Comparison of ENCODE assay signal across 25 cellular contexts in the genomic region with DNA sequence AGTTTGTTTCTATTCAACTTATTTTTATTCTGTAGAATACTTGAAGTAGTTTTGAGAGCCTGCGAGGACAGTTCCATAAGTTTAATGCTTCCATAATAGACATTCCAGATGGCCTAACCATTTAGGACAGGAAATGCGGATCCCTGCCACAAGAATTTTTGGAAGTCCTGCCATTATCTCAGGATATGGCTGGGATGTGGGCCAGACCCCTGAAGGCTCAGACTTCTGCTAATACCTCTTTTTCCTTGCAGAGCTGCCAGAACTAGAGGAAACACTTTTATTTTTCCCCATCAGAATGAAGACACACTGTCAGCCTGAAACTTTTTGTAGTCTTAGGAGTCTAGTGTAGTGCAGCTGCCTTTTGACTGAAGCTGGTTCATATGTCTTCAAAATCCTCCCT.
"Had no signal": no experiment of that assay in that cellular context is flagged by ENCODE, and none has a peak within 500 bp of the region (broad histone marks: within the 10 kb centered on the region; RNA-seq: fewer than 3 reads in every experiment).

No MANE protein-coding gene starts in this region.

- H3K27me3 ChIP-seq: ascending aorta, colonic mucosa, esophagus squamous epithelium, gastroesophageal sphincter had no signal

- H3K4me3 ChIP-seq: ascending aorta, colonic mucosa, esophagus squamous epithelium, gastroesophageal sphincter had no signal

- H3K9me3 ChIP-seq: colonic mucosa had no signal

- H3K36me3 ChIP-seq: ascending aorta, colonic mucosa, esophagus squamous epithelium, gastroesophageal sphincter, WERI-Rb-1 had no signal

- ATAC-seq: activated CD4-positive, alpha-beta T cell treated with anti-CD3 and anti-CD28 coated beads for 36 hours; activated CD8-positive, alpha-beta memory T cell treated with anti-CD3 and anti-CD28 coated beads, Interleukin-2, amount 10 ng/mL, durations not matched to agents 7 days and 5 days; activated CD8-positive, alpha-beta T cell treated with anti-CD3 and anti-CD28 coated beads, Interleukin-2, amount 10 ng/mL, durations not matched to agents 7 days and 5 days; activated naive CD8-positive, alpha-beta T cell treated with anti-CD3 and anti-CD28 coated beads, Interleukin-2, amount 50 U/mL, for 24 hours; gastroesophageal sphincter; T-cell had no signal

- H3K27ac ChIP-seq: ascending aorta, colonic mucosa, epithelial cell of prostate, esophagus squamous epithelium, gastroesophageal sphincter, WERI-Rb-1 had no signal

- DNase-seq: activated B cell treated with CpG ODN at 0.5 μM for 24 hours; activated CD4-positive, alpha-beta memory T cell treated with anti-CD3 and anti-CD28 coated beads for 36 hours; activated CD4-positive, alpha-beta T cell treated with anti-CD3 and anti-CD28 coated beads for 36 hours; activated CD4-positive, alpha-beta T cell treated with anti-CD3 and anti-CD28 coated beads, Interleukin-2, amount 10 ng/mL, durations not matched to agents 24 days and 14 days; activated CD4-positive, CD25-positive, alpha-beta regulatory T cell treated with anti-CD3 and anti-CD28 coated beads, Interleukin-2, amount 50 U/mL, for 72 hours; activated CD8-positive, alpha-beta memory T cell treated with anti-CD3 and anti-CD28 coated beads, Interleukin-2, amount 10 ng/mL, durations not matched to agents 7 days and 5 days; activated CD8-positive, alpha-beta memory T cell treated with anti-CD3 and anti-CD28 coated beads, Interleukin-2, amount 50 U/mL, for 4 hours; activated CD8-positive, alpha-beta T cell treated with anti-CD3 and anti-CD28 coated beads, Interleukin-2, amount 10 ng/mL, durations not matched to agents 7 days and 5 days; activated effector memory CD4-positive, alpha-beta T cell treated with anti-CD3 and anti-CD28 coated beads, Interleukin-2, amount 50 U/mL, for 16 hours; activated naive CD4-positive, alpha-beta T cell treated with anti-CD3 and anti-CD28 coated beads for 36 hours; activated naive CD8-positive, alpha-beta T cell treated with anti-CD3 and anti-CD28 coated beads for 36 hours; activated naive CD8-positive, alpha-beta T cell treated with anti-CD3 and anti-CD28 coated beads, Interleukin-2, amount 50 U/mL, for 24 hours; activated T-cell treated with anti-CD3 and anti-CD28 coated beads, Interleukin-2, amount 50 U/mL, for 1 hour; activated T-cell treated with anti-CD3 and anti-CD28 coated beads, Interleukin-2, amount 50 U/mL, for 48 hours; caudate nucleus; colonic mucosa; effector CD8-positive, alpha-beta T cell; esophagus squamous epithelium; foreskin melanocyte; T-cell; T1000; WERI-Rb-1 had no signal

- H3K4me1 ChIP-seq: ascending aorta, colonic mucosa, esophagus squamous epithelium, gastroesophageal sphincter had no signal
